ENCODE assay signal across 13 cellular contexts in genomic region chr3:145266368-145266767, GRCh38.
"Had no signal": no experiment of that assay in that cellular context is flagged by ENCODE, and none has a peak within 500 bp of the region (broad histone marks: within the 10 kb centered on the region; RNA-seq: fewer than 3 reads in every experiment).

No MANE protein-coding gene starts in this region.

- H3K4me3 Mint-ChIP-seq: activated CD4-positive, alpha-beta T cell treated with anti-CD3 and anti-CD28 coated beads, Interleukin-2, amount 10 ng/mL, durations not matched to agents 7 days and 5 days; activated naive CD4-positive, alpha-beta T cell treated with anti-CD3 and anti-CD28 coated beads, Interleukin-2, amount 10 ng/mL, durations not matched to agents 7 days and 5 days; stimulated activated naive B cell treated with anti-CD40 and anti-IgM and Interleukin-4, amounts not matched to agents 10 μg/mL and 1 μg/mL and 100 μg/mL, for 72 hours had no signal

- H3K36me3 ChIP-seq: cardiac muscle cell, heart left ventricle, sigmoid colon, tibial nerve, vagina had no signal

- ATAC-seq: heart left ventricle; left ventricle myocardium superior; stimulated activated naive B cell treated with anti-CD40 and anti-IgM and Interleukin-4, amounts not matched to agents 10 μg/mL and 1 μg/mL and 100 μg/mL, for 72 hours had no signal

- H3K4me1 Mint-ChIP-seq: activated CD4-positive, alpha-beta T cell treated with anti-CD3 and anti-CD28 coated beads, Interleukin-2, amount 10 ng/mL, durations not matched to agents 7 days and 5 days; activated naive CD4-positive, alpha-beta T cell treated with anti-CD3 and anti-CD28 coated beads, Interleukin-2, amount 10 ng/mL, durations not matched to agents 7 days and 5 days; stimulated activated naive B cell treated with anti-CD40 and anti-IgM and Interleukin-4, amounts not matched to agents 10 μg/mL and 1 μg/mL and 100 μg/mL, for 72 hours had no signal

- H3K4me1 ChIP-seq: heart left ventricle, sigmoid colon, tibial nerve, vagina had no signal

- H3K4me3 ChIP-seq: cardiac muscle cell, heart left ventricle, sigmoid colon, tibial nerve, vagina had no signal

- H3K27me3 Mint-ChIP-seq: activated CD4-positive, alpha-beta T cell treated with anti-CD3 and anti-CD28 coated beads, Interleukin-2, amount 10 ng/mL, durations not matched to agents 7 days and 5 days; activated naive CD4-positive, alpha-beta T cell treated with anti-CD3 and anti-CD28 coated beads, Interleukin-2, amount 10 ng/mL, durations not matched to agents 7 days and 5 days; stimulated activated naive B cell treated with anti-CD40 and anti-IgM and Interleukin-4, amounts not matched to agents 10 μg/mL and 1 μg/mL and 100 μg/mL, for 72 hours had no signal

- DNase-seq: activated CD4-positive, alpha-beta T cell treated with anti-CD3 and anti-CD28 coated beads, Interleukin-2, amount 10 ng/mL, durations not matched to agents 7 days and 5 days; activated CD4-positive, CD25-positive, alpha-beta regulatory T cell; activated naive CD4-positive, alpha-beta T cell treated with anti-CD3 and anti-CD28 coated beads, Interleukin-2, amount 10 ng/mL, durations not matched to agents 7 days and 5 days; activated T-cell treated with anti-CD3 and anti-CD28 coated beads for 4 hours; heart left ventricle; left ventricle myocardium superior; sigmoid colon; stimulated activated CD4-positive, alpha-beta T cell treated with anti-CD3 and anti-CD28 coated beads, Interleukin-2, amount 100 ng/mL, for 24 hours; stimulated activated naive B cell treated with anti-CD40 and anti-IgM and Interleukin-4, amounts not matched to agents 10 μg/mL and 1 μg/mL and 100 μg/mL, for 72 hours had no signal

- H3K27ac ChIP-seq: cardiac muscle cell, heart left ventricle, sigmoid colon, tibial nerve, vagina had no signal

- H3K9me3 ChIP-seq: sigmoid colon, vagina had no signal

- H3K27me3 ChIP-seq: cardiac muscle cell, heart left ventricle, sigmoid colon, tibial nerve, vagina had no signal

- H3K36me3 Mint-ChIP-seq: activated naive CD4-positive, alpha-beta T cell treated with anti-CD3 and anti-CD28 coated beads, Interleukin-2, amount 10 ng/mL, durations not matched to agents 7 days and 5 days; stimulated activated naive B cell treated with anti-CD40 and anti-IgM and Interleukin-4, amounts not matched to agents 10 μg/mL and 1 μg/mL and 100 μg/mL, for 72 hours had no signal

- H3K27ac Mint-ChIP-seq: activated CD4-positive, alpha-beta T cell treated with anti-CD3 and anti-CD28 coated beads, Interleukin-2, amount 10 ng/mL, durations not matched to agents 7 days and 5 days; activated naive CD4-positive, alpha-beta T cell treated with anti-CD3 and anti-CD28 coated beads, Interleukin-2, amount 10 ng/mL, durations not matched to agents 7 days and 5 days; activated T-helper 2 cell treated with anti-CD3 and anti-CD28 coated beads, Interferon-gamma antibody, Interleukin-2, Interleukin-4, amounts not matched to agents 10 μg/mL and 5 μg/mL and 100 μg/mL, durations not matched to agents 14 hours and 24 hours and 36 hours; stimulated activated naive B cell treated with anti-CD40 and anti-IgM and Interleukin-4, amounts not matched to agents 10 μg/mL and 1 μg/mL and 100 μg/mL, for 72 hours had no signal

- H3K9me3 Mint-ChIP-seq: activated naive CD4-positive, alpha-beta T cell treated with anti-CD3 and anti-CD28 coated beads, Interleukin-2, amount 10 ng/mL, durations not matched to agents 7 days and 5 days had no signal
